Comparison of ENCODE assay signal across 10 cellular contexts in the genomic region with DNA sequence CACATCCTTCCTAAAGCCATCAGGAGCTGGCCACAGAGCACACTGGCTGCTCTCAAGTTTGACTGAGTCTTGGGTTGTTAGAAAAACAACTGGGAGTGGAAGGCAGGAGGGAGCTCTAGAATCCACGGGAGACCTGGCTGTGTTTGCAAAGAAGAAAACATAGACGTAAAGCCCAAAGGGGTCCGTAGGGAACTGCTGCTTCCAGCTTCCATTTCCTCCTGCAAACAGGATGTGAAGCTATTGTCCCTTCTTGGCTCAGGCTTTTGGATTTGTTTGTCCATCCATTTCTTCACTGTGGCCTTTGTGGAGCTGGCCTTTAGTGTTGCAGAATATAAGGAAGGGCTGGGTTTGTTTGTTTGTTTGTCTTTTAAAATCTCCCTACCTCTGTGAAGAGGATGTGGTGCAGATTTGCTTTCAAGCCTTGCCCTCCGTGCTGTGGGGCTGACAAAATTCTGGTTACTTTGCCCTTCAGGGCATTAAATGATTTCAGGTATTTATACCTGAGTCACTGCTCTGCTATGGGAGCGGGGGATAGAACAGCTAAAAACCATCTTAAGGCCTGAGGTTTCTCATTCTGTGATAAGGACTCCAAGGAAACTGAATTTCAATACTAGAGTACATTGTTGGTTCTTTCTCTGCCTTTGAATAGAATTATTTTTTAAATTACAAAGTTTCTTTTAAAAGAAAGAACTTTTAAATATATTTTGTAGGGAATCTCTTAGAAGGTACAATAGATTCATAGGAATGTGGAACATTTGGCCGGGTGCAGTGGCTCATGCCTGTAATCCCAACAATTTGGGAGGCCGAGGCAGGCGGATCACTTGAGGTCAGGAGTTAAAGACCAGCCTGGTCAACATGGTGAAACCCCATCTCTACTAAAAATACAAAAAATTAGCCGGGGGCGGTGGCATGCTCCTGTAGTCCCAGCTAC.
DNase-seq lines count a peak whose midpoint lies in the region; ATAC-seq and TF ChIP-seq lines count a peak whose summit lies in the region.
"Had no signal": no experiment of that assay in that cellular context is flagged by ENCODE, and none has a peak within 500 bp of the region (broad histone marks: within the 10 kb centered on the region; RNA-seq: fewer than 3 reads in every experiment).

No MANE protein-coding gene starts in this region.

- peak in 2 of 4 donors; percentile 8 to 64 for ATAC-seq in heart left ventricle
- ATAC-seq in HG03039 (IDR thresholded peaks at IDR 0.05; ENCODE audit: unreplicated experiment) = no peak
- no peak for ATAC-seq in GM18505 (IDR thresholded peaks at IDR 0.05; ENCODE audit: unreplicated experiment)

- no peak for TF ChIP-seq POLR2A in heart left ventricle (IDR thresholded peaks at IDR 0.05)
- TF ChIP-seq POLR2A in GM18505 (IDR thresholded peaks at IDR 0.05; ENCODE audit: borderline replicate concordance, extremely low read depth, insufficient read depth, insufficient read length) = no peak

- DNase-seq in ELF-1 (ENCODE audit: low read depth, low spot score) (peak; percentile 24), amniotic epithelial cell (ENCODE audit: low read depth) (peak; percentile 47), heart left ventricle (peak in 4 of 5 donors; percentile 35 to 63 (median 54)), skeletal muscle cell (ENCODE audit: low read depth) (peak; percentile 63), T-helper 9 cell (no peak), BE2C (no peak)
- DNase-seq: activated naive CD8-positive, alpha-beta T cell treated with anti-CD3 and anti-CD28 coated beads for 36 hours; DMS 273 treated with DMSO at 0.1 percent for 48 hours had no signal

- 61 to 71% (median 66%) methylated on average over 10 of the region's 10 CpGs for WGBS in heart left ventricle, 4 donors

- H3K4me1 ChIP-seq in heart left ventricle = peaks cover 0 to 51% (median 28%) of the 10 kb centered on the region in 12 donors
- H3K4me1 ChIP-seq in BE2C = peaks cover 7% of the 10 kb centered on the region; the same call in 1 of the 2 replicates

- H3K4me3 ChIP-seq in heart left ventricle (no peak overlapping the region), skeletal muscle cell (ENCODE audit: low read depth, low read length) (no peak overlapping the region), BE2C (ENCODE audit: low read depth, low read length) (no peak overlapping the region)

- H3K27ac ChIP-seq in heart left ventricle = peak overlapping the region; percentile 53 to 86 (median 76)

- no peak for TF ChIP-seq CTCF in heart left ventricle (IDR thresholded peaks at IDR 0.05)
- TF ChIP-seq CTCF in BE2C (IDR thresholded peaks at IDR 0.05; ENCODE audit: low read depth, low read length) = no peak

- no peaks in the 10 kb centered on the region for H3K27me3 ChIP-seq in heart left ventricle
- no peaks in the 10 kb centered on the region for H3K27me3 ChIP-seq in BE2C

- H3K9me3 ChIP-seq in heart left ventricle (no peaks in the 10 kb centered on the region), BE2C (no peaks in the 10 kb centered on the region)

- H3K36me3 ChIP-seq in heart left ventricle (no peaks in the 10 kb centered on the region), BE2C (no peaks in the 10 kb centered on the region; the same call in 1 of the 2 replicates)

- intact Hi-C loops in heart left ventricle (cut with DNase I) = loop anchor here in 1 of 10 donors (5.0 kb wide), 1 partner anchor 34 kb away; no protein-coding TSS in a partner anchor

Comparison
In these comparisons a context has a peak if more than half of its experiments do, and no peak if none do; other contexts are left out.
1. DNase-seq: peak in ELF-1 (single experiment), amniotic epithelial cell (single experiment), heart left ventricle (4 of 5) and skeletal muscle cell (single experiment); none in T-helper 9 cell (single experiment) and BE2C (single experiment).